ENCODE assay signal across 8 cellular contexts in genomic region chr20:37527638-37528441, GRCh38. TPM values are rescaled to one million over a fixed set of nuclear protein-coding genes. Genes with fewer than 3 reads are reported as not detected.
DNase-seq lines count a peak whose midpoint lies in the region; ATAC-seq, FAIRE-seq and TF ChIP-seq lines count a peak whose summit lies in the region.

Gene BLCAP, minus strand, starts transcription at chr20:37527876. Its CDS starts 8,702 bp downstream, at chr20:37519174.

- intact Hi-C loops in kidney (cut with DNase I), result no loop called here

- DNase-seq in AG08395 (ENCODE audit: low spot score) (peak; percentile 94), NCI-H460 (ENCODE audit: extremely low read depth, low read depth) (peak; percentile 85), cerebellar cortex (ENCODE audit: low spot score) (peak; percentile 87), kidney (peak; percentile 95)
- peak; percentile 86 for DNase-seq in activated CD4-positive, alpha-beta T cell treated with anti-CD3 and anti-CD28 coated beads for 1 hour
- DNase-seq in stimulated activated CD4-positive, alpha-beta T cell treated with anti-CD3 and anti-CD28 coated beads, Interleukin-15, amount 100 ng/mL, for 1 hour (ENCODE audit: low read depth in 1 of 2, low spot score in 1 of 2), result peak; percentile 82 to 88

- no peak for FAIRE-seq in kidney (lab: Jason Lieb, UNC)

- no peaks in the 10 kb centered on the region for H3K36me3 ChIP-seq in kidney (ENCODE audit: control insufficient read depth in 1 of 2, insufficient read depth in 2 of 2, low read length in 2 of 2)

- peak within 1 kb of the TSS; percentile 99 for H3K27ac ChIP-seq in kidney (ENCODE audit: low read depth in 2 of 2, low read length in 2 of 2)

- H3K4me1 ChIP-seq in kidney (ENCODE audit: control insufficient read depth in 1 of 2, insufficient read depth in 1 of 2, low read depth in 1 of 2, low read length in 2 of 2), result peaks cover 20 to 33% of the 10 kb centered on the region in 2 donors

- peak within 1 kb of the TSS; percentile 72 to 92 for H3K4me3 ChIP-seq in kidney (ENCODE audit: low read length in 2 of 2)

- ATAC-seq in GM19025 (IDR thresholded peaks at IDR 0.05; ENCODE audit: low read depth, unreplicated experiment) (peak; percentile 62), HG03342 (IDR thresholded peaks at IDR 0.05; ENCODE audit: unreplicated experiment) (peak; percentile 68)

- peak within 1 kb of the TSS; percentile 91 to 95 for H3K9ac ChIP-seq in kidney (ENCODE audit: low read length in 2 of 2)

- no peak for TF ChIP-seq CTCF in kidney (IDR thresholded peaks at IDR 0.05; ENCODE audit: borderline replicate concordance, extremely low read depth, insufficient read depth)

- H3K9me3 ChIP-seq in kidney (ENCODE audit: control insufficient read depth in 1 of 2, low read length in 2 of 2), result no peaks in the 10 kb centered on the region

RNA-seq across cellular contexts. Expression of gene BLCAP, which starts in this region (rescaled TPM):
- total RNA-seq in NCI-H460 (2014; rRNA removed; shearing (Covaris generic)), result 42.4 and 44.3 TPM in 2 replicates
- polyA plus RNA-seq in NCI-H460 (2014; cell fraction: nucleus; rRNA removed), result 44.7 and 48.8 TPM in 2 replicates
- 76.1 TPM for total RNA-seq in kidney
- 106 TPM for polyA plus RNA-seq in kidney (ENCODE audit: insufficient read depth, low read depth, low replicate concordance)

Comparison
In these comparisons a context has a peak if more than half of its experiments do, and no peak if none do; other contexts are left out.
1. Peak in every context shown above with its lines: DNase-seq, ATAC-seq, H3K4me3 ChIP-seq and H3K27ac ChIP-seq.